ENCODE assay signal across 8 cellular contexts in the genomic region with DNA sequence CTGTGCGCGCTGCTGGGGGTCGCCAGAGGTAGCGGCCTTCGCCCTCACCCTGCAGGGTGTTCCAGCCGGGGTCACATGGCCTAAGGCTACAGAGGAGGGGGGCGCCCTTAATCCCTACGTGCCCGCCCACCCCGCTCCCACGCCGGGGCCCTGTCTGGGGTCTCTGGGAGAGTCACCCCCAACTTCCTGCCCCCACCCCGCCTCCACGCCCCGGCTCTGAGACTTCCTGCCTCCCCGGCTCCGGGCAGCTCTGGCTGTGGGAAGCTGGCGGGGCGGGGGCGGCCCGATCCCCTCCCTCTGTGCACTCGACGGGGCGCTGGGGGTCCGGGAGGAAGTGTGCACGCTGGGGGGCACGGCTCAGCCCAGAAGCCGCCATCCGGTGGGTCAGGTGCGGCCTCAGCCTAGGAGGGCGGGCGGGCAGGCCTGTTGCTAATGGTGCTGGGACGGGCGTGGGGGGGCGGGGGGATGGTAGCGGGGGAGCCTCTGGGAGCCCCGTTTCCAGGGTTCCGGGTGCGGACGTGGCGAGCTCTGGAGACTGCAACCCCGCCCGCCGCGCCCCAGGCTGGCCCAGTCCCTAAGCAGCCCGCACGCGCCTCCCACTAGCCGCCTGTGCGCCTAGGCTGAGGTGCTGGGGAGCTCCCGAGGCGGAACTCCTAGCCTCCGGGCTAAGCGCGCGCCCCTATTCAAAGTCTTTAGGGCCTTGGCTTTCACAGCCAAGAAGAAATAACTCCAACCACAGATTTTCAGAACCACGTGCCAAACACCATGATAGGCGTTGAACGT.
DNase-seq lines count a peak whose midpoint lies in the region; ATAC-seq and TF ChIP-seq lines count a peak whose summit lies in the region.

No MANE protein-coding gene starts in this region.

- TF ChIP-seq POLR2A in sigmoid colon (IDR thresholded peaks at IDR 0.05): no peak

- H3K4me3 ChIP-seq in HUES48 (ENCODE audit: low read depth, low read length) (peak overlapping the region; percentile 60), sigmoid colon (peak overlapping the region in 3 of 4 donors; percentile 22 to 39 (median 32))

- intact Hi-C loops in left cardiac atrium (cut with DNase I): loop anchor here in 1 of 2 donors (2.0 kb wide), 1 partner anchor 55 kb away; no protein-coding TSS in a partner anchor
- intact Hi-C loops in sigmoid colon (cut with DNase I): loop anchor here (5.0 kb wide), 1 partner anchor 38 kb away; no protein-coding TSS in a partner anchor

- H3K36me3 ChIP-seq in HUES48 (ENCODE audit: control insufficient read depth, insufficient read depth, low read length) (no peaks in the 10 kb centered on the region), sigmoid colon (no peaks in the 10 kb centered on the region)

- WGBS in sigmoid colon, 2 donors: 17 to 32% methylated on average over 59 of the region's 59 CpGs

- no peaks in the 10 kb centered on the region for H3K9me3 ChIP-seq in HUES48 (ENCODE audit: control insufficient read depth, insufficient read depth, low read length)
- no peaks in the 10 kb centered on the region for H3K9me3 ChIP-seq in sigmoid colon

- TF ChIP-seq CTCF in sigmoid colon (IDR thresholded peaks at IDR 0.05): no peak

- TF ChIP-seq EP300 in sigmoid colon (IDR thresholded peaks at IDR 0.05): no peak

- H3K27me3 ChIP-seq in HUES48 (ENCODE audit: control insufficient read depth, insufficient read depth, low read length) (peaks cover 16% of the 10 kb centered on the region), sigmoid colon (peaks cover 0 to 23% (median 12%) of the 10 kb centered on the region in 3 donors)

- ATAC-seq in left cardiac atrium: peak; percentile 13 to 22
- ATAC-seq in HG03025 (IDR thresholded peaks at IDR 0.05; ENCODE audit: low FRiP score, unreplicated experiment): no peak
- no peak for ATAC-seq in HG03442 (IDR thresholded peaks at IDR 0.05; ENCODE audit: unreplicated experiment)

- H3K27ac ChIP-seq in HUES48 (ENCODE audit: low read depth, low read length): peak overlapping the region; percentile 91
- peak overlapping the region; percentile 43 to 62 (median 52) for H3K27ac ChIP-seq in sigmoid colon

- peak; percentile 58 for DNase-seq in activated CD8-positive, alpha-beta memory T cell treated with anti-CD3 and anti-CD28 coated beads, Interleukin-2, amount 50 U/mL, for 4 hours
- peak; percentile 69 for DNase-seq in left cardiac atrium
- DNase-seq in sigmoid colon: no peak
- DNase-seq in SKM-1 treated with dmso at 0.1 percent for 144 hours (lab: John Stamatoyannopoulos, UW; ENCODE audit: unreplicated experiment): no peak
- DNase-seq in mesenteric fat pad (ENCODE audit: low spot score): no peak

- H3K4me1 ChIP-seq in HUES48 (ENCODE audit: control insufficient read depth, insufficient read depth, low read length) (peaks cover 37% of the 10 kb centered on the region), sigmoid colon (peaks cover 0 to 40% (median 38%) of the 10 kb centered on the region in 4 donors)

- H3K9ac ChIP-seq in HUES48 (ENCODE audit: low read depth, low read length): 0 out of 2 replicates have a peak overlapping the region, but pooled peaks have one; percentile 56

Comparison
In these comparisons a context has a peak if more than half of its experiments do, and no peak if none do; other contexts are left out.
1. DNase-seq: peak in activated CD8-positive, alpha-beta memory T cell treated with anti-CD3 and anti-CD28 coated beads, Interleukin-2, amount 50 U/mL, for 4 hours (single experiment) and left cardiac atrium (single experiment); none in sigmoid colon (single experiment), SKM-1 treated with dmso at 0.1 percent for 144 hours (single experiment) and mesenteric fat pad (single experiment).
2. ATAC-seq: peak in left cardiac atrium (2 of 2); none in HG03025 (single experiment) and HG03442 (single experiment).